8 cellular contexts compared by ENCODE assay signal in genomic region chr3:173058229-173058628, GRCh38.
"Had no signal": no experiment of that assay in that cellular context is flagged by ENCODE, and none has a peak within 500 bp of the region (broad histone marks: within the 10 kb centered on the region; RNA-seq: fewer than 3 reads in every experiment).

No MANE protein-coding gene starts in this region.

- H3K4me3 ChIP-seq: GM12878 had no signal

- ATAC-seq: GM12878 had no signal

- FAIRE-seq: G401.6, GM12878, GM12891, GM12892, GM18507, GM19239 had no signal

- DNase-seq: GDM1, GF-D8 had no signal
